In the genomic region with DNA sequence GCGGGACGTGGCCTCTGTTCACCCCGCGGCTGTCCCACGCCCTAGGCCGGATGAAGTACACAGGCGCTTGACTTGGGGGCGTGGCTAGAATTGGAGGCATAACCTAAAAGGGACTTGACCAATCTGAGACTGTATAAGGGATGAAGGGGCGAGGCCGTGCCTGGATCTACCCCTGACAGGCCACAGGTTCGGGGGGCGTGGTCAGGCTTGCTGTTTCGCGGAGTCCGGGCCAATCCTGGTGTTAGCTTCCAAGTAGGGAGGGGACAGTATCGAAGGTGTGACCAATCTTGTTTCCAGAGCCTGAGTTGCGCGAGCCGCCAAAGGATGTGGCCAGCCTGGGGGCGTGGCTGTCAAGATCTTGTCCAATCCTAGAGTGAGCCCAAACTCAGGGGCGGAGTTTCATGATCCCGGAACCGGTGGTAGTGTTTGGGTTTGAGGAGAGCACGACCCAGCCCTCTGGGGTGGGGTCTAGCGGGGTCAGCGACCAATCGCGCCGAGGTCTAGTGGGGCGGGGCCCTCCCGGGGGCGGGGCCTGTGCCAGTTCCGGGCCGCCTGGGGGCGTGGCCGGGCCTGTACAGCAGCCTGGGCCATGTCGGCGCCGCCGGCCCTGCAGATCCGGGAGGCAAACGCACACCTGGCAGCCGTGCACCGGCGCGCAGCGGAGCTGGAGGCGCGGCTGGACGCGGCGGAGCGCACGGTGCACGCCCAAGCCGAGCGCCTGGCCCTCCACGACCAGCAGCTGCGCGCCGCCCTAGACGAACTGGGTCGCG, we compare ENCODE assay signal across 8 cellular contexts. TPM values are rescaled to one million over a fixed set of nuclear protein-coding genes. Genes with fewer than 3 reads are reported as not detected.
DNase-seq lines count a peak whose midpoint lies in the region; ATAC-seq, FAIRE-seq and TF ChIP-seq lines count a peak whose summit lies in the region.

Gene VMAC, plus strand, starts transcription at position 571 of the 770 bp plus-strand sequence. Its CDS starts 19 bp downstream, at position 590.

- no peak for TF ChIP-seq CTCF in AG04450 (IDR thresholded peaks at IDR 0.05; ENCODE audit: low read depth, low read length)
- TF ChIP-seq CTCF in WERI-Rb-1 (IDR thresholded peaks at IDR 0.05; ENCODE audit: low read depth, low read length) = no peak
- no peak for TF ChIP-seq CTCF in bronchial epithelial cell (IDR thresholded peaks at IDR 0.05; ENCODE audit: insufficient read depth, low read length, severe bottlenecking)

- H3K27ac ChIP-seq in AG04450 (ENCODE audit: low read depth, low read length) (peak within 1 kb of the TSS; percentile 96), WERI-Rb-1 (peak within 1 kb of the TSS; percentile 92), skin epidermis (peak within 1 kb of the TSS; percentile 71 to 97 (median 95))

- peak; percentile 99 for FAIRE-seq in bronchial epithelial cell (lab: Jason Lieb, UNC)

- no peaks in the 10 kb centered on the region for H3K27me3 ChIP-seq in AG04450 (ENCODE audit: control insufficient read depth, insufficient read depth, low read length)
- H3K27me3 ChIP-seq in WERI-Rb-1 (ENCODE audit: insufficient read depth, low read depth, severe bottlenecking) = no peaks in the 10 kb centered on the region
- H3K27me3 ChIP-seq in bronchial epithelial cell (ENCODE audit: control insufficient read depth, insufficient read depth, low read length) = no peaks in the 10 kb centered on the region

- peak; percentile 82 for ATAC-seq in GM18907 (IDR thresholded peaks at IDR 0.05; ENCODE audit: unreplicated experiment)
- peak; percentile 72 for ATAC-seq in HG03139 (IDR thresholded peaks at IDR 0.05; ENCODE audit: unreplicated experiment)

- H3K9me3 ChIP-seq in AG04450 (ENCODE audit: control insufficient read depth, insufficient read depth, low read length) (peaks cover 3% of the 10 kb centered on the region; the same call in 1 of the 2 replicates), WERI-Rb-1 (ENCODE audit: severe bottlenecking) (no peaks in the 10 kb centered on the region)

- CTCF ChIA-PET in AG04450 (lab: Charles Lee) = interaction anchor here (2.3 to 5.4 kb wide), 2 partner anchors 63 to 101 kb away, joined by 10 to 54 read pairs; partner anchors contain the start of gene NRTN

- POLR2A ChIA-PET in AG04450 (lab: Yijun Ruan, JAX) = interaction anchor here (0.6 to 3.5 kb wide), 14 partner anchors 11 to 1997 kb away, joined by 3 to 30 read pairs (median 4); partner anchors contain the start of genes DUS3L, RANBP3 and RPL36

- peak within 1 kb of the TSS; percentile 86 for H3K4me3 ChIP-seq in AG04450 (ENCODE audit: low read depth, low read length)
- H3K4me3 ChIP-seq in WERI-Rb-1 (ENCODE audit: low read depth, low read length) = peak within 1 kb of the TSS; percentile 100
- peak within 1 kb of the TSS; percentile 94 for H3K4me3 ChIP-seq in bronchial epithelial cell (ENCODE audit: low read depth, low read length)
- H3K4me3 ChIP-seq in skin epidermis = peak within 1 kb of the TSS; percentile 64 to 98 (median 96)

- H3K36me3 ChIP-seq in WERI-Rb-1 (peaks cover 26% of the 10 kb centered on the region), bronchial epithelial cell (ENCODE audit: control insufficient read depth, insufficient read depth, low read length) (peaks cover 4% of the 10 kb centered on the region)

- DNase-seq in AG04450 (ENCODE audit: low read depth, low spot score) = peak; percentile 100
- DNase-seq in NCI-H2196 treated with DMSO at 0.1 percent for 48 hours (lab: John Stamatoyannopoulos, UW; ENCODE audit: unreplicated experiment) = peak; percentile 100
- DNase-seq in WERI-Rb-1 = peak; percentile 100
- DNase-seq in bronchial epithelial cell (ENCODE audit: low read depth) = peak; percentile 100
- DNase-seq in iPS-NIHi11 (ENCODE audit: low spot score) = peak; percentile 97

RNA-seq across cellular contexts. Expression of gene VMAC, which starts in this region (rescaled TPM):
- polyA plus RNA-seq in AG04450 (2011; rRNA removed) = 2.5 and 2.6 TPM in 2 replicates
- polyA minus RNA-seq in AG04450 (2011; rRNA and poly(A)+ RNA removed) = 2.1 TPM in 2 replicates
- 3.8 and 4.5 TPM in 2 replicates for total RNA-seq in bronchial epithelial cell

Comparison
In these comparisons a context has a peak if more than half of its experiments do, and no peak if none do; other contexts are left out.
1. Peak in every context shown above with its lines: DNase-seq, ATAC-seq, H3K4me3 ChIP-seq and H3K27ac ChIP-seq.